In genomic region chr12:124373701-124374100, GRCh38 we compare ENCODE assay signal across 7 cellular contexts.
DNase-seq lines count a peak whose midpoint lies in the region; ATAC-seq, FAIRE-seq and TF ChIP-seq lines count a peak whose summit lies in the region.
"Not testable (repeated sequence)": the region's sequence is repeated elsewhere in the genome, so short reads cannot be mapped to it uniquely, and the experiment has no call there.

No MANE protein-coding gene starts in this region.

- intact Hi-C loops in Panc1 (cut with micrococcal nuclease; ENCODE audit: unreplicated experiment); K562 (cut with micrococcal nuclease); gastrocnemius medialis (cut with DNase I; ENCODE audit: low total_unique reads): not testable (repeated sequence)

- H3K4me2 ChIP-seq in K562 (ENCODE audit: insufficient read depth, low read length); neuronal stem cell (ENCODE audit: insufficient read depth, low read length, poor library complexity, severe bottlenecking): not testable (repeated sequence)

- BruUV-seq in Panc1 (replicated peaks; lab: Mats Ljungman, UMichigan); K562 (replicated peaks; lab: Mats Ljungman, UMichigan): not testable (repeated sequence)

- not testable (repeated sequence) for H4K8ac ChIP-seq in neuronal stem cell (ENCODE audit: low read depth, low read length)

- not testable (repeated sequence) for H3K27me3 ChIP-seq in Panc1 (ENCODE audit: control insufficient read depth, insufficient read depth, low read length); K562 (ENCODE audit: control insufficient read depth in 2 of 2, insufficient read depth in 2 of 2, low read length in 2 of 2); neuronal stem cell (ENCODE audit: control insufficient read depth in 3 of 3, insufficient read depth in 3 of 3, low read depth in 1 of 3, low read length in 3 of 3); gastrocnemius medialis; skeletal muscle tissue (ENCODE audit: control insufficient read depth in 3 of 3, insufficient read depth in 3 of 3, low read length in 3 of 3)

- H2AFZ ChIP-seq in K562 (ENCODE audit: low read depth, low read length); neuronal stem cell (ENCODE audit: low read length): not testable (repeated sequence)

- not testable (repeated sequence) for H3K27me3 Mint-ChIP-seq in progenitor cell of endocrine pancreas

- H2BK12ac ChIP-seq in neuronal stem cell (ENCODE audit: low read length): not testable (repeated sequence)

- DNase-seq in Panc1 (ENCODE audit: low read depth, low spot score); K562 (ENCODE audit: extremely low read depth in 1 of 4, low spot score in 3 of 4); neuronal stem cell (ENCODE audit: low spot score); progenitor cell of endocrine pancreas (ENCODE audit: low spot score, unreplicated experiment); gastrocnemius medialis: not testable (repeated sequence)

- in situ Hi-C loops in Panc1 (cut with HindIII; ENCODE audit: low pct_unique_long_range_greater_than_20kb, low sequenced_read_pairs); K562 (cut with MboI): not testable (repeated sequence)
- in situ Hi-C loops in gastrocnemius medialis (cut with MboI; ENCODE audit: low sequenced_read_pairs in 4 of 4): loop anchor here in 3 of 4 donors (25.0 kb wide), 2 partner anchors 89 to 389 kb away; no protein-coding TSS in a partner anchor

- H2AK5ac ChIP-seq in neuronal stem cell (ENCODE audit: low read depth, low read length): not testable (repeated sequence)

- H3K27ac ChIP-seq in Panc1 (ENCODE audit: low read length): peak overlapping the region; percentile 39; the same call in 1 of the 2 replicates
- peak overlapping the region; percentile 15; the same call in 1 of the 2 replicates for H3K27ac ChIP-seq in VCaP
- not testable (repeated sequence) for H3K27ac ChIP-seq in K562 (ENCODE audit: extremely low read depth, low read depth, low read length); neuronal stem cell (replicated peaks; ENCODE audit: low read length)
- H3K27ac ChIP-seq in gastrocnemius medialis: peak overlapping the region; percentile 93 to 98 (median 96)
- peak overlapping the region; percentile 40 for H3K27ac ChIP-seq in skeletal muscle tissue (ENCODE audit: low read depth, low read length)

- not testable (repeated sequence) for H3K4me1 Mint-ChIP-seq in progenitor cell of endocrine pancreas (ENCODE audit: low read depth)

- H3K18ac ChIP-seq in neuronal stem cell (ENCODE audit: low read length): not testable (repeated sequence)

- H3K9me1 ChIP-seq in K562 (ENCODE audit: control insufficient read depth, insufficient read depth, low read length): not testable (repeated sequence)

- H2BK15ac ChIP-seq in neuronal stem cell (ENCODE audit: low read length): not testable (repeated sequence)

- H3K4me1 ChIP-seq in Panc1 (ENCODE audit: control insufficient read depth, insufficient read depth, low read length): peaks cover 58% of the 10 kb centered on the region
- peaks cover 0 to 20% of the 10 kb centered on the region in 2 experiments; a peak in 2 of 5 replicates for H3K4me1 ChIP-seq in K562 (replicated peaks in 1 of 2; ENCODE audit: control insufficient read depth in 2 of 2, insufficient read depth in 2 of 2, low read length in 2 of 2)
- H3K4me1 ChIP-seq in neuronal stem cell (ENCODE audit: control insufficient read depth in 2 of 2, insufficient read depth in 1 of 2, low read depth in 1 of 2, low read length in 2 of 2): not testable (repeated sequence)
- H3K4me1 ChIP-seq in gastrocnemius medialis: peaks cover 46 to 56% of the 10 kb centered on the region in 2 donors
- peaks cover 34 to 72% (median 67%) of the 10 kb centered on the region in 3 donors for H3K4me1 ChIP-seq in skeletal muscle tissue (ENCODE audit: control insufficient read depth in 3 of 3, insufficient read depth in 3 of 3, low read length in 3 of 3)

- FAIRE-seq in K562 (lab: Jason Lieb, UNC): not testable (repeated sequence)

- not testable (repeated sequence) for H4K91ac ChIP-seq in neuronal stem cell (ENCODE audit: low read depth, low read length, poor library complexity)

- H3K9me3 Mint-ChIP-seq in progenitor cell of endocrine pancreas (ENCODE audit: low read depth): not testable (repeated sequence)

- TF ChIP-seq RAD21 in K562 (CRISPR knock-in tag; conservative IDR thresholded peaks at IDR 0.05 in 1 of 2, IDR thresholded peaks at IDR 0.05 in 1 of 2): not testable (repeated sequence)

- POLR2A ChIA-PET in Panc1 (lab: Charles Lee); K562 (lab: Yijun Ruan, JAX): not testable (repeated sequence)

- not testable (repeated sequence) for H3K36me3 ChIP-seq in Panc1 (ENCODE audit: control insufficient read depth, insufficient read depth, low read length)
- H3K36me3 ChIP-seq in K562 (ENCODE audit: control insufficient read depth, insufficient read depth, low read length) (peaks cover 38% of the 10 kb centered on the region; the same call in 1 of the 3 replicates), neuronal stem cell (replicated peaks in 1 of 2; ENCODE audit: control insufficient read depth in 2 of 2, insufficient read depth in 2 of 2, low read length in 2 of 2) (peaks cover 23 to 29% of the 10 kb centered on the region in 2 donors), gastrocnemius medialis (peaks cover 0 to 22% of the 10 kb centered on the region in 2 donors), skeletal muscle tissue (ENCODE audit: control insufficient read depth in 3 of 3, insufficient read depth in 3 of 3, low read length in 3 of 3) (peaks cover 47 to 71% (median 58%) of the 10 kb centered on the region in 3 donors)

- H3K4me3 ChIP-seq in Panc1 (ENCODE audit: low read depth in 2 of 2, low read length in 2 of 2); K562; neuronal stem cell (ENCODE audit: low read length in 2 of 2); gastrocnemius medialis; skeletal muscle tissue (ENCODE audit: low read length in 3 of 3): not testable (repeated sequence)

- not testable (repeated sequence) for ATAC-seq in Panc1, K562, gastrocnemius medialis

- H2BK5ac ChIP-seq in neuronal stem cell (ENCODE audit: low read length): not testable (repeated sequence)

- not testable (repeated sequence) for H4K20me1 ChIP-seq in K562 (replicated peaks; ENCODE audit: control insufficient read depth, insufficient read depth, low read length)

- H3K14ac ChIP-seq in neuronal stem cell (ENCODE audit: low read length): not testable (repeated sequence)

- not testable (repeated sequence) for TF ChIP-seq POLR2A in K562 (conservative IDR thresholded peaks at IDR 0.05); gastrocnemius medialis (IDR thresholded peaks at IDR 0.05)

- not testable (repeated sequence) for H3K79me2 ChIP-seq in K562 (ENCODE audit: control insufficient read depth, insufficient read depth, low read length)

- H3K79me1 ChIP-seq in neuronal stem cell (ENCODE audit: low read depth, low read length): not testable (repeated sequence)

- not testable (repeated sequence) for H2BK120ac ChIP-seq in neuronal stem cell (ENCODE audit: low read depth, low read length)

- H3K9me3 ChIP-seq in Panc1 (ENCODE audit: control insufficient read depth, insufficient read depth, low read depth, low read length); K562 (replicated peaks; ENCODE audit: control insufficient read depth, insufficient read depth, low read depth, low read length); neuronal stem cell (replicated peaks in 1 of 2; ENCODE audit: control insufficient read depth in 2 of 2, insufficient read depth in 1 of 2, low read depth in 1 of 2, low read length in 2 of 2); gastrocnemius medialis; skeletal muscle tissue (ENCODE audit: control insufficient read depth in 3 of 3, low read length in 3 of 3): not testable (repeated sequence)

- WGBS in K562 (ENCODE audit: insufficient coverage, low coverage, missing lambda C conversion rate): 97% methylated on average over 13 of the region's 21 CpGs
- WGBS in neuronal stem cell (ENCODE audit: extremely low coverage in 2 of 2, insufficient read length in 2 of 2, insufficient replicate concordance in 1 of 2), 2 donors: no CpG with 5 or more reads among the region's 21 CpGs

- not testable (repeated sequence) for H3K23ac ChIP-seq in neuronal stem cell (ENCODE audit: low read depth, low read length, poor library complexity)

- not testable (repeated sequence) for H3K36me3 Mint-ChIP-seq in progenitor cell of endocrine pancreas (ENCODE audit: insufficient read depth)

- H3K9ac ChIP-seq in K562 (ENCODE audit: insufficient read depth in 1 of 2, low read depth in 2 of 2, low read length in 2 of 2): not testable (repeated sequence)
- H3K9ac ChIP-seq in neuronal stem cell (ENCODE audit: low read depth, low read length, poor library complexity): peak overlapping the region; percentile 44
- peak overlapping the region in 1 of 3 donors; percentile 3 for H3K9ac ChIP-seq in skeletal muscle tissue (ENCODE audit: low read depth in 1 of 3, low read length in 3 of 3)

- CTCF ChIA-PET in Panc1 (lab: Charles Lee): not testable (repeated sequence)
- CTCF ChIA-PET in K562 (lab: Yijun Ruan, JAX; ENCODE audit: low intra/inter-chr PET ratio): interaction anchor here (1.4 kb wide), 1 partner anchor 393 kb away, joined by 3 read pairs; no protein-coding TSS in a partner anchor

- TF ChIP-seq EP300 in K562 (IDR thresholded peaks at IDR 0.05; ENCODE audit: low read length): not testable (repeated sequence)

- H3K4me3 Mint-ChIP-seq in progenitor cell of endocrine pancreas (ENCODE audit: low read depth): not testable (repeated sequence)

- H3K27ac Mint-ChIP-seq in progenitor cell of endocrine pancreas: peak overlapping the region; percentile 73

- TF ChIP-seq CTCF in Panc1 (IDR thresholded peaks at IDR 0.05); VCaP (conservative IDR thresholded peaks at IDR 0.05); K562 (IDR thresholded peaks at IDR 0.05 in 2 of 3, conservative IDR thresholded peaks at IDR 0.05 in 1 of 3; ENCODE audit: insufficient read depth in 2 of 3, low read depth in 1 of 3, low read length in 3 of 3); progenitor cell of endocrine pancreas (IDR thresholded peaks at IDR 0.05; ENCODE audit: unreplicated experiment); gastrocnemius medialis (IDR thresholded peaks at IDR 0.05 in 4 of 5, conservative IDR thresholded peaks at IDR 0.05 in 1 of 5): not testable (repeated sequence)

- H3K4ac ChIP-seq in neuronal stem cell (ENCODE audit: low read length): not testable (repeated sequence)
